8 cellular contexts compared by ENCODE assay signal in the genomic region with DNA sequence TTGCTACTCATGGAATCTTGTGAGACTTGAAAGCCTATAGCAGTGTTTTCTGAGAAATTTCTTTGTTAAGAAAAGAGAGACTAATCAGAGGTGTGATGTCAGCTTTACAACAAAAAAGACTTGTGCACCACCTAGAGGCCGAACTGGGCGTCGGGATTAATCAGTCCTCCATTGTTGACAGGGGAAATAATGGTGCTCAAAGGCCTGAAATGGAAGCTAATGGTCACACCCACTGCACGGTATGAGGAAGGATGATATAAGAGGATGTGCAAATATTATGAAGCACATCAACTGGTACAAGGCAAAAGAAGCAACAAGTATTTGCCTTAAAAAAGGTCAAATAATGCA.
A peak's percentile ranks its signal among the peaks of the same experiment; 100 is the strongest.
DNase-seq lines count a peak whose midpoint lies in the region; ATAC-seq and TF ChIP-seq lines count a peak whose summit lies in the region.

No MANE protein-coding gene starts in this region.

- no peaks in the 10 kb centered on the region for H3K27me3 Mint-ChIP-seq in Calu3 (ENCODE audit: unreplicated experiment)
- peaks cover 2% of the 10 kb centered on the region for H3K27me3 Mint-ChIP-seq in osteocyte (ENCODE audit: unreplicated experiment)
- H3K27me3 Mint-ChIP-seq in immature natural killer cell (ENCODE audit: low read depth in 3 of 3) = no peaks in the 10 kb centered on the region

- H3K9me3 Mint-ChIP-seq in Calu3 (ENCODE audit: low read depth, unreplicated experiment) = no peaks in the 10 kb centered on the region
- no peaks in the 10 kb centered on the region for H3K9me3 Mint-ChIP-seq in osteocyte (ENCODE audit: unreplicated experiment)
- H3K9me3 Mint-ChIP-seq in immature natural killer cell = peaks cover 0 to 8% (median 0%) of the 10 kb centered on the region in 6 donors

- BruUV-seq in Calu3 (replicated peaks; lab: Mats Ljungman, UMichigan) = no TSS peak

- H3K36me3 Mint-ChIP-seq in Calu3 (ENCODE audit: insufficient read depth, unreplicated experiment) (no peaks in the 10 kb centered on the region), osteocyte (ENCODE audit: unreplicated experiment) (no peaks in the 10 kb centered on the region), immature natural killer cell (no peaks in the 10 kb centered on the region)

- TF ChIP-seq CTCF in Calu3 (IDR thresholded peaks at IDR 0.05; ENCODE audit: unreplicated experiment) (no peak), fibroblast of the aortic adventitia (IDR thresholded peaks at IDR 0.05; ENCODE audit: insufficient read depth, low read length) (peak; percentile 69), osteocyte (IDR thresholded peaks at IDR 0.05) (peak; percentile 85)

- H3K27ac Mint-ChIP-seq in Calu3 (ENCODE audit: unreplicated experiment) = peak overlapping the region; percentile 85
- no peak overlapping the region for H3K27ac Mint-ChIP-seq in osteocyte (ENCODE audit: unreplicated experiment)
- H3K27ac Mint-ChIP-seq in immature natural killer cell = no peak overlapping the region

- ATAC-seq in GM18873 (IDR thresholded peaks at IDR 0.05; ENCODE audit: low FRiP score, unreplicated experiment) (peak; percentile 87), HG03045 (IDR thresholded peaks at IDR 0.05; ENCODE audit: unreplicated experiment) (peak; percentile 93)

- CTCF ChIA-PET in Calu3 (lab: Charles Lee) = interaction anchor here (0.7 to 1.3 kb wide), 2 partner anchors 412 to 811 kb away, joined by 3 to 5 read pairs; no protein-coding TSS in a partner anchor

- H3K4me3 ChIP-seq in fibroblast of the aortic adventitia (ENCODE audit: low read depth, low read length) = no peak overlapping the region

- DNase-seq in Calu3 (peak; percentile 58), NCI-H1694 treated with DMSO at 0.1 percent for 48 hours (lab: John Stamatoyannopoulos, UW) (peak; percentile 30), SW480 (ENCODE audit: low spot score) (peak; percentile 52), fibroblast of the aortic adventitia (ENCODE audit: low read depth) (peak; percentile 68), osteocyte (ENCODE audit: extremely low spot score, unreplicated experiment) (no peak), immature natural killer cell (no peak)

- peaks cover 10% of the 10 kb centered on the region for H3K4me1 Mint-ChIP-seq in Calu3 (ENCODE audit: low read depth, unreplicated experiment)
- H3K4me1 Mint-ChIP-seq in osteocyte (ENCODE audit: unreplicated experiment) = peaks cover 3% of the 10 kb centered on the region
- H3K4me1 Mint-ChIP-seq in immature natural killer cell = no peaks in the 10 kb centered on the region

- intact Hi-C loops in Calu3 (cut with micrococcal nuclease; ENCODE audit: unreplicated experiment) = loop anchor here (2.0 to 5.0 kb wide), 4 partner anchors 411 to 1160 kb away; no protein-coding TSS in a partner anchor

- H3K4me3 Mint-ChIP-seq in Calu3 (ENCODE audit: low read depth, unreplicated experiment) (peak overlapping the region; percentile 44), osteocyte (ENCODE audit: unreplicated experiment) (no peak overlapping the region), immature natural killer cell (no peak overlapping the region)

Comparison
In these comparisons a context has a peak if more than half of its experiments do, and no peak if none do; other contexts are left out.
1. DNase-seq: peak in Calu3 (single experiment), NCI-H1694 treated with DMSO at 0.1 percent for 48 hours (single experiment), SW480 (single experiment) and fibroblast of the aortic adventitia (single experiment); none in osteocyte (single experiment) and immature natural killer cell (0 of 3).